ENCODE assay signal across 14 cellular contexts in genomic region chr11:12430912-12431311, GRCh38. TPM values are rescaled to one million over a fixed set of nuclear protein-coding genes. Genes with fewer than 3 reads are reported as not detected.
DNase-seq lines count a peak whose midpoint lies in the region; ATAC-seq and TF ChIP-seq lines count a peak whose summit lies in the region.
"Had no signal": no experiment of that assay in that cellular context is flagged by ENCODE, and none has a peak within 500 bp of the region (broad histone marks: within the 10 kb centered on the region; RNA-seq: fewer than 3 reads in every experiment).

No MANE protein-coding gene starts in this region.

- H3K9ac ChIP-seq in mammary epithelial cell (ENCODE audit: insufficient read depth, low read length), result peak overlapping the region; percentile 88

- H3K36me3 Mint-ChIP-seq in activated CD4-positive, alpha-beta memory T cell treated with anti-CD3 and anti-CD28 coated beads for 36 hours, result no peaks in the 10 kb centered on the region
- H3K36me3 Mint-ChIP-seq in activated T-helper 17 cell treated with anti-CD3 and anti-CD28 coated beads, Interleukin-2, amount 50 U/mL, for 72 hours (ENCODE audit: low read depth), result no peaks in the 10 kb centered on the region
- no peaks in the 10 kb centered on the region for H3K36me3 Mint-ChIP-seq in activated naive CD4-positive, alpha-beta T cell treated with anti-CD3 and anti-CD28 coated beads for 36 hours (ENCODE audit: low read depth)
- H3K36me3 Mint-ChIP-seq: activated naive CD4-positive, alpha-beta T cell treated with anti-CD3 and anti-CD28 coated beads, Interleukin-2, amount 10 ng/mL, durations not matched to agents 7 days and 5 days; stimulated activated memory B cell treated with anti-CD40 and anti-IgM and Interleukin-4, amounts not matched to agents 10 μg/mL and 1 μg/mL and 100 μg/mL, for 72 hours had no signal

- H3K4me3 ChIP-seq in HFF-Myc (replicated peaks; ENCODE audit: low read depth, low read length) (no peak overlapping the region), mammary epithelial cell (replicated peaks in 1 of 3; ENCODE audit: insufficient read depth in 1 of 3, low read depth in 2 of 3, low read length in 3 of 3) (peak overlapping the region in 2 of 3 experiments; percentile 37 to 42), skin epidermis (no peak overlapping the region)
- H3K4me3 ChIP-seq: HAP-1 had no signal

- no peaks in the 10 kb centered on the region for H3K9me3 ChIP-seq in mammary epithelial cell (replicated peaks; ENCODE audit: insufficient read depth, low read length)
- H3K9me3 ChIP-seq: HAP-1 had no signal

- no TSS peak for BruUV-seq in mammary epithelial cell (replicated peaks; lab: Mats Ljungman, UMichigan)

- no peaks in the 10 kb centered on the region for H3K36me3 ChIP-seq in mammary epithelial cell (ENCODE audit: insufficient read depth, low read length)
- H3K36me3 ChIP-seq: HAP-1 had no signal

- H3K27me3 Mint-ChIP-seq in activated CD4-positive, alpha-beta memory T cell treated with anti-CD3 and anti-CD28 coated beads for 36 hours, result no peaks in the 10 kb centered on the region
- H3K27me3 Mint-ChIP-seq in activated T-helper 17 cell treated with anti-CD3 and anti-CD28 coated beads, Interleukin-2, amount 50 U/mL, for 72 hours, result peaks cover 5% of the 10 kb centered on the region
- H3K27me3 Mint-ChIP-seq in activated naive CD4-positive, alpha-beta T cell treated with anti-CD3 and anti-CD28 coated beads for 36 hours (ENCODE audit: low read depth), result no peaks in the 10 kb centered on the region
- H3K27me3 Mint-ChIP-seq: activated naive CD4-positive, alpha-beta T cell treated with anti-CD3 and anti-CD28 coated beads, Interleukin-2, amount 10 ng/mL, durations not matched to agents 7 days and 5 days; stimulated activated memory B cell treated with anti-CD40 and anti-IgM and Interleukin-4, amounts not matched to agents 10 μg/mL and 1 μg/mL and 100 μg/mL, for 72 hours had no signal

- DNase-seq in HFF-Myc (ENCODE audit: extremely low read depth, low read depth) (peak; percentile 91), mammary epithelial cell (peak; percentile 90), kidney tubule cell (ENCODE audit: low spot score) (peak; percentile 48)
- DNase-seq in activated CD4-positive, alpha-beta memory T cell treated with anti-CD3 and anti-CD28 coated beads for 36 hours, result no peak
- no peak for DNase-seq in activated naive CD4-positive, alpha-beta T cell treated with anti-CD3 and anti-CD28 coated beads for 36 hours
- DNase-seq: activated naive CD4-positive, alpha-beta T cell treated with anti-CD3 and anti-CD28 coated beads, Interleukin-2, amount 10 ng/mL, durations not matched to agents 7 days and 5 days; GDM1; NCI-H1105; T-helper 1 cell had no signal

- no peaks in the 10 kb centered on the region for H4K20me1 ChIP-seq in mammary epithelial cell (ENCODE audit: insufficient read depth, low read length)

- peak overlapping the region; percentile 86 for H3K4me2 ChIP-seq in mammary epithelial cell (ENCODE audit: insufficient read depth, low read depth, low read length)

- H3K27ac ChIP-seq in mammary epithelial cell (ENCODE audit: insufficient read depth, low read depth, low read length) (peak overlapping the region; percentile 99), skin epidermis (peak overlapping the region in 20 of 21 experiments; percentile 12 to 83 (median 66))

- dilution Hi-C loops in mammary epithelial cell (cut with HindIII; ENCODE audit: low sequenced_read_pairs), result loop anchor here (5.0 kb wide), 1 partner anchor 39 kb away; no protein-coding TSS in a partner anchor

- H3K4me3 Mint-ChIP-seq in activated CD4-positive, alpha-beta memory T cell treated with anti-CD3 and anti-CD28 coated beads for 36 hours, result no peak overlapping the region
- no peak overlapping the region for H3K4me3 Mint-ChIP-seq in activated T-helper 17 cell treated with anti-CD3 and anti-CD28 coated beads, Interleukin-2, amount 50 U/mL, for 72 hours
- no peak overlapping the region for H3K4me3 Mint-ChIP-seq in activated naive CD4-positive, alpha-beta T cell treated with anti-CD3 and anti-CD28 coated beads for 36 hours
- H3K4me3 Mint-ChIP-seq: activated naive CD4-positive, alpha-beta T cell treated with anti-CD3 and anti-CD28 coated beads, Interleukin-2, amount 10 ng/mL, durations not matched to agents 7 days and 5 days; stimulated activated memory B cell treated with anti-CD40 and anti-IgM and Interleukin-4, amounts not matched to agents 10 μg/mL and 1 μg/mL and 100 μg/mL, for 72 hours had no signal

- H3K9me3 Mint-ChIP-seq in activated CD4-positive, alpha-beta memory T cell treated with anti-CD3 and anti-CD28 coated beads for 36 hours, result no peaks in the 10 kb centered on the region
- no peaks in the 10 kb centered on the region for H3K9me3 Mint-ChIP-seq in activated T-helper 17 cell treated with anti-CD3 and anti-CD28 coated beads, Interleukin-2, amount 50 U/mL, for 72 hours
- H3K9me3 Mint-ChIP-seq in activated naive CD4-positive, alpha-beta T cell treated with anti-CD3 and anti-CD28 coated beads for 36 hours, result no peaks in the 10 kb centered on the region
- H3K9me3 Mint-ChIP-seq: activated naive CD4-positive, alpha-beta T cell treated with anti-CD3 and anti-CD28 coated beads, Interleukin-2, amount 10 ng/mL, durations not matched to agents 7 days and 5 days; stimulated activated memory B cell treated with anti-CD40 and anti-IgM and Interleukin-4, amounts not matched to agents 10 μg/mL and 1 μg/mL and 100 μg/mL, for 72 hours had no signal

- CTCF ChIA-PET in mammary epithelial cell (lab: Charles Lee; ENCODE audit: low non-redundant PET), result no interaction called here
- CTCF ChIA-PET in activated CD4-positive, alpha-beta memory T cell treated with anti-CD3 and anti-CD28 coated beads for 36 hours (lab: Charles Lee), result interaction anchor here (0.8 kb wide), 1 partner anchor 20 kb away, joined by 3 read pairs; no protein-coding TSS in a partner anchor
- CTCF ChIA-PET in activated naive CD4-positive, alpha-beta T cell treated with anti-CD3 and anti-CD28 coated beads for 36 hours (lab: Charles Lee), result interaction anchor here (1.1 kb wide), 1 partner anchor 12 kb away, joined by 3 read pairs; no protein-coding TSS in a partner anchor

- 21% methylated on average over 4 of the region's 4 CpGs for WGBS in mammary epithelial cell (ENCODE audit: low coverage, missing lambda C conversion rate)

- H3K27ac Mint-ChIP-seq in activated CD4-positive, alpha-beta memory T cell treated with anti-CD3 and anti-CD28 coated beads for 36 hours, result no peak overlapping the region
- H3K27ac Mint-ChIP-seq in activated T-helper 17 cell treated with anti-CD3 and anti-CD28 coated beads, Interleukin-2, amount 50 U/mL, for 72 hours, result no peak overlapping the region
- no peak overlapping the region for H3K27ac Mint-ChIP-seq in activated naive CD4-positive, alpha-beta T cell treated with anti-CD3 and anti-CD28 coated beads for 36 hours
- H3K27ac Mint-ChIP-seq: activated naive CD4-positive, alpha-beta T cell treated with anti-CD3 and anti-CD28 coated beads, Interleukin-2, amount 10 ng/mL, durations not matched to agents 7 days and 5 days; stimulated activated memory B cell treated with anti-CD40 and anti-IgM and Interleukin-4, amounts not matched to agents 10 μg/mL and 1 μg/mL and 100 μg/mL, for 72 hours had no signal

- no peaks in the 10 kb centered on the region for H3K27me3 ChIP-seq in mammary epithelial cell (ENCODE audit: insufficient read depth, low read length)

- peaks cover 24% of the 10 kb centered on the region for H3K4me1 ChIP-seq in mammary epithelial cell (ENCODE audit: insufficient read depth, low read length)
- H3K4me1 ChIP-seq: HAP-1 had no signal

- H3K79me2 ChIP-seq in mammary epithelial cell (ENCODE audit: insufficient read depth, low read length), result peaks cover 57% of the 10 kb centered on the region

- intact Hi-C loops in mammary epithelial cell (cut with micrococcal nuclease), result no loop called here
- intact Hi-C loops in activated CD4-positive, alpha-beta memory T cell treated with anti-CD3 and anti-CD28 coated beads for 36 hours (cut with micrococcal nuclease), result no loop called here
- intact Hi-C loops in activated naive CD4-positive, alpha-beta T cell treated with anti-CD3 and anti-CD28 coated beads for 36 hours (cut with micrococcal nuclease), result no loop called here

- no peak for ATAC-seq in HG03175 (IDR thresholded peaks at IDR 0.05; ENCODE audit: unreplicated experiment)
- ATAC-seq in activated T-helper 17 cell treated with anti-CD3 and anti-CD28 coated beads, Interleukin-2, amount 50 U/mL, for 72 hours (replicated peaks), result no peak
- ATAC-seq: stimulated activated memory B cell treated with anti-CD40 and anti-IgM and Interleukin-4, amounts not matched to agents 10 μg/mL and 1 μg/mL and 100 μg/mL, for 72 hours had no signal

- H3K4me1 Mint-ChIP-seq in activated CD4-positive, alpha-beta memory T cell treated with anti-CD3 and anti-CD28 coated beads for 36 hours (ENCODE audit: low read depth), result no peaks in the 10 kb centered on the region
- no peaks in the 10 kb centered on the region for H3K4me1 Mint-ChIP-seq in activated T-helper 17 cell treated with anti-CD3 and anti-CD28 coated beads, Interleukin-2, amount 50 U/mL, for 72 hours
- H3K4me1 Mint-ChIP-seq in activated naive CD4-positive, alpha-beta T cell treated with anti-CD3 and anti-CD28 coated beads for 36 hours (ENCODE audit: low read depth), result no peaks in the 10 kb centered on the region
- H3K4me1 Mint-ChIP-seq: activated naive CD4-positive, alpha-beta T cell treated with anti-CD3 and anti-CD28 coated beads, Interleukin-2, amount 10 ng/mL, durations not matched to agents 7 days and 5 days; stimulated activated memory B cell treated with anti-CD40 and anti-IgM and Interleukin-4, amounts not matched to agents 10 μg/mL and 1 μg/mL and 100 μg/mL, for 72 hours had no signal

- TF ChIP-seq CTCF in HFF-Myc (IDR thresholded peaks at IDR 0.05; ENCODE audit: low read depth, low read length, missing control alignments), result no peak
- no peak for TF ChIP-seq CTCF in mammary epithelial cell (conservative IDR thresholded peaks at IDR 0.05 in 1 of 2, IDR thresholded peaks at IDR 0.05 in 1 of 2; ENCODE audit: extremely low read depth in 1 of 2, insufficient read depth in 1 of 2, low read depth in 1 of 2, low read length in 2 of 2)

- H2AFZ ChIP-seq in mammary epithelial cell (ENCODE audit: low read depth, low read length), result peak overlapping the region; percentile 76

- in situ Hi-C loops in mammary epithelial cell (cut with MboI; ENCODE audit: low sequenced_read_pairs in 2 of 2), result no loop called here

- POLR2A ChIA-PET in activated CD4-positive, alpha-beta memory T cell treated with anti-CD3 and anti-CD28 coated beads for 36 hours (lab: Charles Lee), result no interaction called here

RNA-seq across cellular contexts. Expression of gene PARVA, which starts 53.5 kb away (rescaled TPM):
- total RNA-seq in mammary epithelial cell, result 10 to 100 TPM; 57.7 to 59.6 TPM
- 26.6 TPM for polyA plus RNA-seq in mammary epithelial cell
- polyA minus RNA-seq in mammary epithelial cell, result 31.9 TPM
- total RNA-seq in activated CD4-positive, alpha-beta memory T cell treated with anti-CD3 and anti-CD28 coated beads for 36 hours, result under 1 TPM; 0.33 to 0.41 TPM
- under 1 TPM in 1 of 2 donors, not detected in 1; 0.19 TPM for total RNA-seq in activated T-helper 17 cell treated with anti-CD3 and anti-CD28 coated beads, Interleukin-2, amount 50 U/mL, for 72 hours
- total RNA-seq in activated naive CD4-positive, alpha-beta T cell treated with anti-CD3 and anti-CD28 coated beads for 36 hours, result under 1 TPM; 0.22 to 0.38 TPM

Comparison
In these comparisons a context has a peak if more than half of its experiments do, and no peak if none do; other contexts are left out.
1. DNase-seq: peak in HFF-Myc (single experiment), mammary epithelial cell (single experiment) and kidney tubule cell (single experiment); none in activated CD4-positive, alpha-beta memory T cell treated with anti-CD3 and anti-CD28 coated beads for 36 hours (single experiment) and activated naive CD4-positive, alpha-beta T cell treated with anti-CD3 and anti-CD28 coated beads for 36 hours (single experiment).
2. H3K4me3 ChIP-seq: peak in mammary epithelial cell (2 of 3); none in HFF-Myc (single experiment) and skin epidermis (0 of 7).
3. RNA of gene PARVA, which starts 53.5 kb away (total RNA-seq): 57.7 to 59.6 TPM in mammary epithelial cell; 0.33 to 0.41 TPM in activated CD4-positive, alpha-beta memory T cell treated with anti-CD3 and anti-CD28 coated beads for 36 hours, 0.22 to 0.38 TPM in activated naive CD4-positive, alpha-beta T cell treated with anti-CD3 and anti-CD28 coated beads for 36 hours and 0.19 TPM in activated T-helper 17 cell treated with anti-CD3 and anti-CD28 coated beads, Interleukin-2, amount 50 U/mL, for 72 hours; every median in the first group is over 10 times any median in the second.